Comparison of ENCODE assay signal across 20 cellular contexts in the genomic region with DNA sequence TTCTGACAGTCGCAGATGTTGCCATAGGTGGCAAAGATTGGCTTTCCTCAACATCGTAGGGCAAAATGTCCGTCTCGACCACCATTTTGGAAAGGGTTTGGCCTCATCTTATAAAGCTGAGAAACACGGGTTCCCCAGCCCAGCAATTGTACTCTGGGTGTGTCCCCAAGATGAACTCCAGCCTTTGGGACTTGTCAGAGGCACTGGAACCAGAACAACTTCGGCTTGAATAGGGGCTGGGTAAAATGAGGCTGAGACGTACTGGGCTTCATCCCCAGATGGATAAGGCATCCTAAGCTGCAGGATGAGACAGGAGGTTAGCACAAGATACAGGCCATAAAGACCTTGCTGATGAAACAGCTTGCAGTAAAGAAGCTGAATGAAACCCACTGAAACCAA.
"Had no signal": no experiment of that assay in that cellular context is flagged by ENCODE, and none has a peak within 500 bp of the region (broad histone marks: within the 10 kb centered on the region; RNA-seq: fewer than 3 reads in every experiment).

No MANE protein-coding gene starts in this region.

- H3K27ac ChIP-seq: colonic mucosa, esophagus muscularis mucosa, foreskin keratinocyte, gastroesophageal sphincter, heart left ventricle, hepatocyte, left lung, lower lobe of right lung had no signal

- H3K9me3 ChIP-seq: colonic mucosa, lower lobe of right lung had no signal

- H2AFZ ChIP-seq: hepatocyte had no signal

- H3K4me2 ChIP-seq: hepatocyte had no signal

- FAIRE-seq: endothelial cell of umbilical vein, frontal cortex, keratinocyte had no signal

- H3K4me3 ChIP-seq: colonic mucosa, esophagus muscularis mucosa, gastroesophageal sphincter, heart left ventricle, hepatocyte, left lung, lower lobe of right lung had no signal

- H3K4me1 ChIP-seq: colonic mucosa, esophagus muscularis mucosa, foreskin keratinocyte, gastroesophageal sphincter, heart left ventricle, left lung, lower lobe of right lung had no signal

- ATAC-seq: foreskin keratinocyte; gastroesophageal sphincter; heart left ventricle; left cardiac atrium; left lung; left ventricle myocardium superior; lower lobe of right lung; naive thymus-derived CD4-positive, alpha-beta T cell had no signal

- DNase-seq: colonic mucosa; cortex of kidney; effector CD8-positive, alpha-beta T cell; foreskin keratinocyte; heart left ventricle; hypothalamus; immature natural killer cell; left cardiac atrium; left lung; left ventricle myocardium superior; lower lobe of right lung; mesenchymal stem cell; midbrain; naive thymus-derived CD4-positive, alpha-beta T cell had no signal

- H3K36me3 ChIP-seq: colonic mucosa, esophagus muscularis mucosa, gastroesophageal sphincter, heart left ventricle, left lung, lower lobe of right lung had no signal

- H3K27me3 ChIP-seq: colonic mucosa, foreskin keratinocyte, heart left ventricle, hepatocyte, left lung had no signal

- H3K79me2 ChIP-seq: hepatocyte had no signal
